2 cellular contexts compared by ENCODE assay signal in the genomic region with DNA sequence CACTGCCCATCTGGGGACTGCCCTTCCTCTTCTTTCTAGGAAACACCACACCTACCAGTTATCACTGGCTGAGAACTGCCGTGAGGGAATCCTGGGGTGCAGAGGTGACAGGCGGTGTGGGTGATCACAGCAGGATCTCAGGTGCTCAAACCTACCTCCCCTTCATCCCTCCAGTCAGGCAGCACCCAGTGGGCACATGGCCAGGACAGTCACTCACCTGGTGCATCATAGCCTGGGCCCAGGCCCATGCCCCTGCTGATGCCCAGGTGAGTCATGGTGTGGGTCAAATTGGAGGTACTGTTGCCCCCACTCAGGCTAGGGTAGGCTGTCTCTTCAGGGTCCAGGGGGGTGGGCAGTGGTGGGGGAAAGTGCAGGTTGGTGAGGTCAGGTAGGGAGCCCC.
TF ChIP-seq lines count a peak whose summit lies in the region.

No MANE protein-coding gene starts in this region.

TF ChIP-seq in IMR-90, 13 proteins besides CTCF, POLR2A, EP300 and RAD21:
- no peak for TF ChIP-seq MAZ (IDR thresholded peaks at IDR 0.05; ENCODE audit: borderline replicate concordance, low read depth, low read length)
- no peak for TF ChIP-seq NFE2L2 (IDR thresholded peaks at IDR 0.05; ENCODE audit: low read depth, low read length)
- no peak for TF ChIP-seq RFX5 (IDR thresholded peaks at IDR 0.05; ENCODE audit: low read depth, low read length)
- TF ChIP-seq FOS (IDR thresholded peaks at IDR 0.05; ENCODE audit: low read depth, low read length), result no peak
- TF ChIP-seq BHLHE40 (IDR thresholded peaks at IDR 0.05; ENCODE audit: low read depth, low read length), result no peak
- no peak for TF ChIP-seq CHD1 (IDR thresholded peaks at IDR 0.05; ENCODE audit: low read depth, low read length)
- TF ChIP-seq, protein P1, sequence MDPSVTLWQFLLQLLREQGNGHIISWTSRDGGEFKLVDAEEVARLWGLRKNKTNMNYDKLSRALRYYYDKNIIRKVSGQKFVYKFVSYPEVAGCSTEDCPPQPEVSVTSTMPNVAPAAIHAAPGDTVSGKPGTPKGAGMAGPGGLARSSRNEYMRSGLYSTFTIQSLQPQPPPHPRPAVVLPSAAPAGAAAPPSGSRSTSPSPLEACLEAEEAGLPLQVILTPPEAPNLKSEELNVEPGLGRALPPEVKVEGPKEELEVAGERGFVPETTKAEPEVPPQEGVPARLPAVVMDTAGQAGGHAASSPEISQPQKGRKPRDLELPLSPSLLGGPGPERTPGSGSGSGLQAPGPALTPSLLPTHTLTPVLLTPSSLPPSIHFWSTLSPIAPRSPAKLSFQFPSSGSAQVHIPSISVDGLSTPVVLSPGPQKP (IDR thresholded peaks at IDR 0.05; ENCODE audit: borderline replicate concordance, low read depth, low read length), result no peak
- no peak for TF ChIP-seq CEBPB (IDR thresholded peaks at IDR 0.05; ENCODE audit: low read depth, low read length)
- TF ChIP-seq, protein P2, sequence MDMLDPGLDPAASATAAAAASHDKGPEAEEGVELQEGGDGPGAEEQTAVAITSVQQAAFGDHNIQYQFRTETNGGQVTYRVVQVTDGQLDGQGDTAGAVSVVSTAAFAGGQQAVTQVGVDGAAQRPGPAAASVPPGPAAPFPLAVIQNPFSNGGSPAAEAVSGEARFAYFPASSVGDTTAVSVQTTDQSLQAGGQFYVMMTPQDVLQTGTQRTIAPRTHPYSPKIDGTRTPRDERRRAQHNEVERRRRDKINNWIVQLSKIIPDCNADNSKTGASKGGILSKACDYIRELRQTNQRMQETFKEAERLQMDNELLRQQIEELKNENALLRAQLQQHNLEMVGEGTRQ (IDR thresholded peaks at IDR 0.05; ENCODE audit: low read depth, low read length), result no peak

TF ChIP-seq in H1, 55 proteins besides CTCF, POLR2A, EP300 and RAD21:
- no peak for TF ChIP-seq TAF7 (optimal IDR thresholded peaks at IDR 0.05; ENCODE audit: borderline replicate concordance, low read depth, low read length)
- no peak for TF ChIP-seq RNF2 (IDR thresholded peaks at IDR 0.05; ENCODE audit: borderline replicate concordance, low read depth, low read length, missing control alignments, poor library complexity, severe bottlenecking)
- TF ChIP-seq KDM4A (IDR thresholded peaks at IDR 0.05; ENCODE audit: low read depth, low read length, severe bottlenecking), result no peak
- TF ChIP-seq SIRT6 (IDR thresholded peaks at IDR 0.05; ENCODE audit: low read length), result no peak
- no peak for TF ChIP-seq SP4 (IDR thresholded peaks at IDR 0.05; ENCODE audit: low read length)
- no peak for TF ChIP-seq NRF1 (IDR thresholded peaks at IDR 0.05; ENCODE audit: low read depth, low read length)
- TF ChIP-seq JUND (IDR thresholded peaks at IDR 0.05; ENCODE audit: low read length), result no peak
- no peak for TF ChIP-seq SUZ12 (IDR thresholded peaks at IDR 0.05; ENCODE audit: low read length)
- TF ChIP-seq, protein P2 (IDR thresholded peaks at IDR 0.05; ENCODE audit: low read length), result no peak
- no peak for TF ChIP-seq EGR1 (IDR thresholded peaks at IDR 0.05; ENCODE audit: borderline replicate concordance, low read depth, low read length)
- no peak for TF ChIP-seq HDAC6 (IDR thresholded peaks at IDR 0.05; ENCODE audit: low read depth, low read length)
- no peak for TF ChIP-seq TBP (IDR thresholded peaks at IDR 0.05; ENCODE audit: low read depth, low read length)
- TF ChIP-seq KDM1A (IDR thresholded peaks at IDR 0.05; ENCODE audit: borderline replicate concordance, low read length), result no peak
- TF ChIP-seq NANOG (IDR thresholded peaks at IDR 0.05; ENCODE audit: insufficient read depth, low read depth, low read length, poor library complexity, severe bottlenecking), result no peak
- TF ChIP-seq TCF12 (IDR thresholded peaks at IDR 0.05; ENCODE audit: low read depth, low read length), result no peak
- TF ChIP-seq, protein P3, sequence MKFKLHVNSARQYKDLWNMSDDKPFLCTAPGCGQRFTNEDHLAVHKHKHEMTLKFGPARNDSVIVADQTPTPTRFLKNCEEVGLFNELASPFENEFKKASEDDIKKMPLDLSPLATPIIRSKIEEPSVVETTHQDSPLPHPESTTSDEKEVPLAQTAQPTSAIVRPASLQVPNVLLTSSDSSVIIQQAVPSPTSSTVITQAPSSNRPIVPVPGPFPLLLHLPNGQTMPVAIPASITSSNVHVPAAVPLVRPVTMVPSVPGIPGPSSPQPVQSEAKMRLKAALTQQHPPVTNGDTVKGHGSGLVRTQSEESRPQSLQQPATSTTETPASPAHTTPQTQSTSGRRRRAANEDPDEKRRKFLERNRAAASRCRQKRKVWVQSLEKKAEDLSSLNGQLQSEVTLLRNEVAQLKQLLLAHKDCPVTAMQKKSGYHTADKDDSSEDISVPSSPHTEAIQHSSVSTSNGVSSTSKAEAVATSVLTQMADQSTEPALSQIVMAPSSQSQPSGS (IDR thresholded peaks at IDR 0.05; ENCODE audit: low read length), result no peak
- no peak for TF ChIP-seq CHD1 (IDR thresholded peaks at IDR 0.05; ENCODE audit: low read depth, low read length)
- no peak for TF ChIP-seq MAFK (IDR thresholded peaks at IDR 0.05; ENCODE audit: low read depth, low read length)
